8 cellular contexts compared by ENCODE assay signal in the genomic region with DNA sequence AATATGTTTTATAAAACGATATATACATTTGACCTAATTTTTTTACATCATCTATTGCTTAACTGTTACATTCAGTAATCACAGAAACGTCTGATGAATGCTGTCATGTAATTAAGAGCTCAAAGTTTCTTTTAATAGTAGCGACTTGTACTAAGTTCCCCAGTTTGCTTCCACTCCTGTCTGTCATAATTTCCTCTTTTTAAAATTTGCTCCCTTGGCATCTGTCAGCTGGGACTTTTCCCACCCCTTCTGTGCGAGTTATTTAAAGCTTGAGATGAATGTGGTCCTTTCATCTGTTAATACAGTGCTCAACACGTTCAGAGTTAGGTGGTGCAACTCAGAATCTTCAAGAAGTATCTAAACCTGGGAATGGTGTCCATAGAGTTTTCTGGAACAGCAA. TPM values are rescaled to one million over a fixed set of nuclear protein-coding genes. Genes with fewer than 3 reads are reported as not detected.
DNase-seq lines count a peak whose midpoint lies in the region; ATAC-seq lines count a peak whose summit lies in the region.

No MANE protein-coding gene starts in this region.

- H3K36me3 ChIP-seq in skeletal muscle satellite cell (ENCODE audit: insufficient read depth, low read length), result no peaks in the 10 kb centered on the region

- H3K27me3 ChIP-seq in skeletal muscle satellite cell (ENCODE audit: control insufficient read depth, insufficient read depth, low read length), result no peaks in the 10 kb centered on the region

- CTCF ChIA-PET in activated CD8-positive, alpha-beta memory T cell treated with anti-CD3 and anti-CD28 coated beads, Interleukin-2, amount 10 ng/mL, durations not matched to agents 7 days and 5 days (lab: Charles Lee), result interaction anchor here (0.7 to 2.3 kb wide), 5 partner anchors 8 to 733 kb away, joined by 3 to 8 read pairs (median 4); partner anchors contain the start of gene METAP1

- peak overlapping the region; percentile 77 for H3K4me2 ChIP-seq in skeletal muscle satellite cell (ENCODE audit: low read length)

- H3K9me3 Mint-ChIP-seq in activated CD8-positive, alpha-beta memory T cell treated with anti-CD3 and anti-CD28 coated beads, Interleukin-2, amount 10 ng/mL, durations not matched to agents 7 days and 5 days (ENCODE audit: low read depth), result no peaks in the 10 kb centered on the region
- H3K9me3 Mint-ChIP-seq in T-helper 2 cell treated with Interferon-gamma antibody and Interleukin-4, amounts not matched to agents 5 μg/mL and 100 μg/mL, for 36 hours, result no peaks in the 10 kb centered on the region

- peak overlapping the region; percentile 85 for H3K9ac ChIP-seq in skeletal muscle satellite cell (ENCODE audit: low read depth, low read length)

- H3K4me1 Mint-ChIP-seq in activated CD8-positive, alpha-beta memory T cell treated with anti-CD3 and anti-CD28 coated beads, Interleukin-2, amount 10 ng/mL, durations not matched to agents 7 days and 5 days, result peaks cover 49% of the 10 kb centered on the region
- peaks cover 42% of the 10 kb centered on the region for H3K4me1 Mint-ChIP-seq in T-helper 2 cell treated with Interferon-gamma antibody and Interleukin-4, amounts not matched to agents 5 μg/mL and 100 μg/mL, for 36 hours (ENCODE audit: low read depth)

- H3K27ac Mint-ChIP-seq in activated CD8-positive, alpha-beta memory T cell treated with anti-CD3 and anti-CD28 coated beads, Interleukin-2, amount 10 ng/mL, durations not matched to agents 7 days and 5 days, result peak overlapping the region; percentile 93
- H3K27ac Mint-ChIP-seq in T-helper 2 cell treated with Interferon-gamma antibody and Interleukin-4, amounts not matched to agents 5 μg/mL and 100 μg/mL, for 36 hours, result peak overlapping the region; percentile 97

- H3K9me3 ChIP-seq in skeletal muscle satellite cell (replicated peaks; ENCODE audit: low read length), result no peaks in the 10 kb centered on the region

- no peaks in the 10 kb centered on the region for H3K27me3 Mint-ChIP-seq in activated CD8-positive, alpha-beta memory T cell treated with anti-CD3 and anti-CD28 coated beads, Interleukin-2, amount 10 ng/mL, durations not matched to agents 7 days and 5 days
- H3K27me3 Mint-ChIP-seq in T-helper 2 cell treated with Interferon-gamma antibody and Interleukin-4, amounts not matched to agents 5 μg/mL and 100 μg/mL, for 36 hours (ENCODE audit: low read depth), result no peaks in the 10 kb centered on the region

- no peak for ATAC-seq in activated CD8-positive, alpha-beta memory T cell treated with anti-CD3 and anti-CD28 coated beads, Interleukin-2, amount 10 ng/mL, durations not matched to agents 7 days and 5 days
- no peak for ATAC-seq in HG03469 (IDR thresholded peaks at IDR 0.05; ENCODE audit: unreplicated experiment)

- H3K4me1 ChIP-seq in skeletal muscle satellite cell (ENCODE audit: control insufficient read depth, insufficient read depth, low read length), result peaks cover 17% of the 10 kb centered on the region

- H3K4me3 ChIP-seq in skeletal muscle satellite cell (ENCODE audit: low read length), result peak overlapping the region; percentile 90

- peak overlapping the region; percentile 99 for H3K4me3 Mint-ChIP-seq in activated CD8-positive, alpha-beta memory T cell treated with anti-CD3 and anti-CD28 coated beads, Interleukin-2, amount 10 ng/mL, durations not matched to agents 7 days and 5 days
- H3K4me3 Mint-ChIP-seq in T-helper 2 cell treated with Interferon-gamma antibody and Interleukin-4, amounts not matched to agents 5 μg/mL and 100 μg/mL, for 36 hours, result peak overlapping the region; percentile 99

- H3K36me3 Mint-ChIP-seq in activated CD8-positive, alpha-beta memory T cell treated with anti-CD3 and anti-CD28 coated beads, Interleukin-2, amount 10 ng/mL, durations not matched to agents 7 days and 5 days, result peaks cover 27% of the 10 kb centered on the region
- peaks cover 19% of the 10 kb centered on the region for H3K36me3 Mint-ChIP-seq in T-helper 2 cell treated with Interferon-gamma antibody and Interleukin-4, amounts not matched to agents 5 μg/mL and 100 μg/mL, for 36 hours (ENCODE audit: low read depth)

- DNase-seq in activated CD8-positive, alpha-beta memory T cell treated with anti-CD3 and anti-CD28 coated beads, Interleukin-2, amount 10 ng/mL, durations not matched to agents 7 days and 5 days, result no peak
- DNase-seq in activated CD8-positive, alpha-beta memory T cell treated with anti-CD3 and anti-CD28 coated beads, Interleukin-2, amount 50 U/mL, for 4 hours, result no peak
- DNase-seq in T-helper 2 cell treated with Interferon-gamma antibody and Interleukin-4, amounts not matched to agents 5 μg/mL and 100 μg/mL, for 36 hours (ENCODE audit: low spot score), result no peak
- DNase-seq in foreskin melanocyte (peak; percentile 22), NCI-H1048 (lab: John Stamatoyannopoulos, UW) (no peak), COLO668 (lab: John Stamatoyannopoulos, UW; ENCODE audit: unreplicated experiment) (no peak)

RNA-seq across cellular contexts. Expression of gene RAP1GDS1, which starts 1.2 kb away (rescaled TPM):
- 10 to 100 TPM; 55.8 to 57.2 TPM for total RNA-seq in activated CD8-positive, alpha-beta memory T cell treated with anti-CD3 and anti-CD28 coated beads, Interleukin-2, amount 10 ng/mL, durations not matched to agents 7 days and 5 days
- 54.4 and 66.2 TPM in 2 replicates for total RNA-seq in skeletal muscle satellite cell (2012; rRNA removed)
